In genomic region chr1:167899253-167899681, GRCh38 we compare ENCODE assay signal across 9 cellular contexts. TPM values are rescaled to one million over a fixed set of nuclear protein-coding genes. Genes with fewer than 3 reads are reported as not detected.
DNase-seq lines count a peak whose midpoint lies in the region; ATAC-seq, FAIRE-seq and TF ChIP-seq lines count a peak whose summit lies in the region.
"Had no signal": no experiment of that assay in that cellular context is flagged by ENCODE, and none has a peak within 500 bp of the region (broad histone marks: within the 10 kb centered on the region; RNA-seq: fewer than 3 reads in every experiment).

No MANE protein-coding gene starts in this region.

- H3K27ac Mint-ChIP-seq in T-helper 2 cell treated with Interferon-gamma antibody and Interleukin-4, amounts not matched to agents 5 μg/mL and 100 μg/mL, for 36 hours = no peak overlapping the region
- no peak overlapping the region for H3K27ac Mint-ChIP-seq in activated T-cell treated with anti-CD3 and anti-CD28 coated beads, Interleukin-2, amount 50 U/mL, for 72 hours

- DNase-seq in GM12891 (ENCODE audit: insufficient read length, low spot score) (peak; percentile 27), left ventricle myocardium superior (peak; percentile 61), amniotic stem cell (lab: John Stamatoyannopoulos, UW) (no peak)
- DNase-seq in T-helper 2 cell treated with Interferon-gamma antibody and Interleukin-4, amounts not matched to agents 5 μg/mL and 100 μg/mL, for 36 hours (ENCODE audit: low spot score) = no peak
- DNase-seq in activated T-cell treated with anti-CD3 and anti-CD28 coated beads, Interleukin-2, amount 50 U/mL, for 72 hours = no peak
- DNase-seq: substantia nigra had no signal

- intact Hi-C loops in left ventricle myocardium superior (cut with micrococcal nuclease) = no loop called here

- H3K4me3 Mint-ChIP-seq in T-helper 2 cell treated with Interferon-gamma antibody and Interleukin-4, amounts not matched to agents 5 μg/mL and 100 μg/mL, for 36 hours = no peak overlapping the region
- H3K4me3 Mint-ChIP-seq in activated T-cell treated with anti-CD3 and anti-CD28 coated beads, Interleukin-2, amount 50 U/mL, for 72 hours = no peak overlapping the region

- H3K4me1 Mint-ChIP-seq in T-helper 2 cell treated with Interferon-gamma antibody and Interleukin-4, amounts not matched to agents 5 μg/mL and 100 μg/mL, for 36 hours (ENCODE audit: low read depth) = no peaks in the 10 kb centered on the region
- no peaks in the 10 kb centered on the region for H3K4me1 Mint-ChIP-seq in activated T-cell treated with anti-CD3 and anti-CD28 coated beads, Interleukin-2, amount 50 U/mL, for 72 hours (ENCODE audit: low read depth)

- H3K9me3 Mint-ChIP-seq in T-helper 2 cell treated with Interferon-gamma antibody and Interleukin-4, amounts not matched to agents 5 μg/mL and 100 μg/mL, for 36 hours = no peaks in the 10 kb centered on the region
- H3K9me3 Mint-ChIP-seq in activated T-cell treated with anti-CD3 and anti-CD28 coated beads, Interleukin-2, amount 50 U/mL, for 72 hours = no peaks in the 10 kb centered on the region

- FAIRE-seq in GM12891 (lab: Jason Lieb, UNC) = peak; percentile 93

- H3K27me3 Mint-ChIP-seq in T-helper 2 cell treated with Interferon-gamma antibody and Interleukin-4, amounts not matched to agents 5 μg/mL and 100 μg/mL, for 36 hours (ENCODE audit: low read depth) = peaks cover 1% of the 10 kb centered on the region
- H3K27me3 Mint-ChIP-seq in activated T-cell treated with anti-CD3 and anti-CD28 coated beads, Interleukin-2, amount 50 U/mL, for 72 hours (ENCODE audit: low read depth) = no peaks in the 10 kb centered on the region

- ATAC-seq in GM21360 (IDR thresholded peaks at IDR 0.05; ENCODE audit: unreplicated experiment) (peak; percentile 90), HG03378 (IDR thresholded peaks at IDR 0.05; ENCODE audit: unreplicated experiment) (peak; percentile 88), left ventricle myocardium superior (peak; percentile 95), HG02973 (IDR thresholded peaks at IDR 0.05; ENCODE audit: unreplicated experiment) (no peak)
- no peak for ATAC-seq in activated T-cell treated with anti-CD3 and anti-CD28 coated beads, Interleukin-2, amount 50 U/mL, for 72 hours (replicated peaks in 1 of 2)

- TF ChIP-seq POLR2A in GM12891 (IDR thresholded peaks at IDR 0.05; ENCODE audit: low read depth, low read length) = no peak

- no peaks in the 10 kb centered on the region for H3K36me3 Mint-ChIP-seq in T-helper 2 cell treated with Interferon-gamma antibody and Interleukin-4, amounts not matched to agents 5 μg/mL and 100 μg/mL, for 36 hours (ENCODE audit: low read depth)
- H3K36me3 Mint-ChIP-seq in activated T-cell treated with anti-CD3 and anti-CD28 coated beads, Interleukin-2, amount 50 U/mL, for 72 hours (ENCODE audit: insufficient read depth in 2 of 2) = no peaks in the 10 kb centered on the region

TF ChIP-seq in GM12891, 5 proteins besides CTCF, POLR2A, EP300 and RAD21:
- TF ChIP-seq PAX5 (IDR thresholded peaks at IDR 0.05; ENCODE audit: insufficient read depth, low read length, severe bottlenecking) (peak; percentile 62), TAF1 (IDR thresholded peaks at IDR 0.05; ENCODE audit: low read depth, low read length) (no peak)
TF ChIP-seq in GM12891: peak in this region for 1.

RNA-seq across cellular contexts. Expression of gene ADCY10, which starts 14.7 kb away (rescaled TPM):
- polyA plus RNA-seq in GM12891 (2012; ENCODE audit: low read depth, missing spikeins) = 0.03 TPM
- 0.47 TPM for total RNA-seq in left ventricle myocardium superior
- total RNA-seq in activated T-cell treated with anti-CD3 and anti-CD28 coated beads, Interleukin-2, amount 50 U/mL, for 72 hours = under 1 TPM; 0.07 to 0.12 TPM

RNA-seq across cellular contexts. Expression of gene DCAF6, which starts 37.2 kb away (rescaled TPM):
- 27.9 TPM for polyA plus RNA-seq in GM12891 (2012; ENCODE audit: low read depth, missing spikeins)
- total RNA-seq in left ventricle myocardium superior = 234 TPM
- total RNA-seq in activated T-cell treated with anti-CD3 and anti-CD28 coated beads, Interleukin-2, amount 50 U/mL, for 72 hours = 10 to 100 TPM; 33.2 to 35.0 TPM

RNA-seq across cellular contexts. Expression of gene MPC2, which starts 37.6 kb away (rescaled TPM):
- polyA plus RNA-seq in GM12891 (2012; ENCODE audit: low read depth, missing spikeins) = 76.2 TPM
- total RNA-seq in left ventricle myocardium superior = 237 TPM
- 10 to 100 TPM; 66.3 to 71.6 TPM for total RNA-seq in activated T-cell treated with anti-CD3 and anti-CD28 coated beads, Interleukin-2, amount 50 U/mL, for 72 hours

Comparison
In these comparisons a context has a peak if more than half of its experiments do, and no peak if none do; other contexts are left out.
1. DNase-seq: peak in GM12891 (single experiment) and left ventricle myocardium superior (single experiment); none in amniotic stem cell (single experiment), T-helper 2 cell treated with Interferon-gamma antibody and Interleukin-4, amounts not matched to agents 5 μg/mL and 100 μg/mL, for 36 hours (single experiment) and activated T-cell treated with anti-CD3 and anti-CD28 coated beads, Interleukin-2, amount 50 U/mL, for 72 hours (0 of 2).
2. ATAC-seq: peak in GM21360 (single experiment), HG03378 (single experiment) and left ventricle myocardium superior (single experiment); none in HG02973 (single experiment) and activated T-cell treated with anti-CD3 and anti-CD28 coated beads, Interleukin-2, amount 50 U/mL, for 72 hours (0 of 2).